ENCODE assay signal across 27 cellular contexts in genomic region chr20:14197097-14197496, GRCh38.
DNase-seq lines count a peak whose midpoint lies in the region; ATAC-seq, FAIRE-seq and TF ChIP-seq lines count a peak whose summit lies in the region.
"Had no signal": no experiment of that assay in that cellular context is flagged by ENCODE, and none has a peak within 500 bp of the region (broad histone marks: within the 10 kb centered on the region; RNA-seq: fewer than 3 reads in every experiment).

No MANE protein-coding gene starts in this region.

- H4K20me1 ChIP-seq in mammary epithelial cell (ENCODE audit: insufficient read depth, low read length), result no peaks in the 10 kb centered on the region
- no peaks in the 10 kb centered on the region for H4K20me1 ChIP-seq in smooth muscle cell (ENCODE audit: low read depth)

- H3K27me3 ChIP-seq in mammary epithelial cell (ENCODE audit: insufficient read depth, low read length) (no peaks in the 10 kb centered on the region), breast epithelium (no peaks in the 10 kb centered on the region), smooth muscle cell (ENCODE audit: low read depth) (no peaks in the 10 kb centered on the region), tibial artery (no peaks in the 10 kb centered on the region)
- H3K27me3 ChIP-seq: body of pancreas, colonic mucosa had no signal

- H3K36me3 ChIP-seq in mammary epithelial cell (ENCODE audit: insufficient read depth, low read length), result no peaks in the 10 kb centered on the region
- no peaks in the 10 kb centered on the region for H3K36me3 ChIP-seq in breast epithelium
- no peaks in the 10 kb centered on the region for H3K36me3 ChIP-seq in smooth muscle cell (ENCODE audit: low read depth)
- no peaks in the 10 kb centered on the region for H3K36me3 ChIP-seq in tibial artery
- H3K36me3 ChIP-seq: colonic mucosa, WERI-Rb-1 had no signal

- TF ChIP-seq POLR2A in breast epithelium (IDR thresholded peaks at IDR 0.05), result no peak

- intact Hi-C loops in mammary epithelial cell (cut with micrococcal nuclease) (loop anchor here (10.0 kb wide), 1 partner anchor 768 kb away; no protein-coding TSS in a partner anchor), breast epithelium (cut with DNase I; ENCODE audit: low total_unique reads) (no loop called here), tibial artery (cut with DNase I; ENCODE audit: low total_unique reads) (no loop called here)

- H3K9me3 Mint-ChIP-seq in activated naive CD8-positive, alpha-beta T cell treated with anti-CD3 and anti-CD28 coated beads, Interleukin-2, amount 50 U/mL, for 24 hours, result no peaks in the 10 kb centered on the region

- ATAC-seq in SK-N-SH treated with all-trans-retinoic acid at 6 μM for 48 hours, result peak; percentile 89
- no peak for ATAC-seq in activated naive CD8-positive, alpha-beta T cell treated with anti-CD3 and anti-CD28 coated beads, Interleukin-2, amount 50 U/mL, for 24 hours
- ATAC-seq: body of pancreas, left colon had no signal

- BruUV-seq in mammary epithelial cell (replicated peaks; lab: Mats Ljungman, UMichigan), result no TSS peak

- H3K4me2 ChIP-seq in mammary epithelial cell (ENCODE audit: insufficient read depth, low read depth, low read length) (no peak overlapping the region), smooth muscle cell (peak overlapping the region; percentile 31)

- DNase-seq in mammary epithelial cell (peak; percentile 13), breast epithelium (ENCODE audit: low spot score in 2 of 2) (no peak), fibroblast of pulmonary artery (ENCODE audit: low read depth) (peak; percentile 42), smooth muscle cell (lab: John Stamatoyannopoulos, UW; ENCODE audit: unreplicated experiment) (no peak), HTR-8/SVneo (ENCODE audit: insufficient read length, low spot score) (no peak), tibial artery (no peak)
- DNase-seq in activated naive CD8-positive, alpha-beta T cell treated with anti-CD3 and anti-CD28 coated beads, Interleukin-2, amount 50 U/mL, for 24 hours, result no peak
- DNase-seq: activated CD4-positive, alpha-beta T cell treated with anti-CD3 and anti-CD28 coated beads, Interleukin-2, amount 50 U/mL, for 1 hour; body of pancreas; colonic mucosa; H9; head of caudate nucleus; left colon; mesendoderm; NCI-H1105 treated with DMSO at 0.1 percent for 48 hours; NCI-H2029; NCI-H345; NCI-H774; nucleus accumbens; stimulated activated CD4-positive, alpha-beta T cell treated with anti-CD3 and anti-CD28 coated beads, Interleukin-1b, Interleukin-23, amount 100 ng/mL, for 48 hours; WERI-Rb-1 had no signal

- TF ChIP-seq CTCF in mammary epithelial cell (conservative IDR thresholded peaks at IDR 0.05 in 1 of 2, IDR thresholded peaks at IDR 0.05 in 1 of 2; ENCODE audit: extremely low read depth in 1 of 2, insufficient read depth in 1 of 2, low read depth in 1 of 2, low read length in 2 of 2) (no peak), breast epithelium (IDR thresholded peaks at IDR 0.05) (no peak), fibroblast of pulmonary artery (IDR thresholded peaks at IDR 0.05; ENCODE audit: low read length, missing control alignments) (no peak), smooth muscle cell (IDR thresholded peaks at IDR 0.05; ENCODE audit: borderline replicate concordance, insufficient read depth, poor library complexity, severe bottlenecking) (no peak), tibial artery (IDR thresholded peaks at IDR 0.05) (no peak)

- no peak overlapping the region for H3K27ac Mint-ChIP-seq in activated naive CD8-positive, alpha-beta T cell treated with anti-CD3 and anti-CD28 coated beads, Interleukin-2, amount 50 U/mL, for 24 hours
- H3K27ac Mint-ChIP-seq: activated naive CD4-positive, alpha-beta T cell treated with anti-CD3 and anti-CD28 coated beads, Interleukin-2, amount 50 U/mL, for 24 hours; H9; IgD-negative memory B cell had no signal

- H3K79me2 ChIP-seq in mammary epithelial cell (ENCODE audit: insufficient read depth, low read length), result no peaks in the 10 kb centered on the region
- no peaks in the 10 kb centered on the region for H3K79me2 ChIP-seq in smooth muscle cell (ENCODE audit: low read depth)

- no peaks in the 10 kb centered on the region for H3K9me3 ChIP-seq in mammary epithelial cell (replicated peaks; ENCODE audit: insufficient read depth, low read length)
- no peaks in the 10 kb centered on the region for H3K9me3 ChIP-seq in breast epithelium
- no peaks in the 10 kb centered on the region for H3K9me3 ChIP-seq in smooth muscle cell (replicated peaks; ENCODE audit: low read depth)
- H3K9me3 ChIP-seq in tibial artery, result no peaks in the 10 kb centered on the region
- H3K9me3 ChIP-seq: body of pancreas, colonic mucosa had no signal

- no peak overlapping the region for H3K4me3 Mint-ChIP-seq in activated naive CD8-positive, alpha-beta T cell treated with anti-CD3 and anti-CD28 coated beads, Interleukin-2, amount 50 U/mL, for 24 hours
- H3K4me3 Mint-ChIP-seq: activated naive CD4-positive, alpha-beta T cell treated with anti-CD3 and anti-CD28 coated beads, Interleukin-2, amount 50 U/mL, for 24 hours; H9; IgD-negative memory B cell had no signal

- H3K36me3 Mint-ChIP-seq in activated naive CD8-positive, alpha-beta T cell treated with anti-CD3 and anti-CD28 coated beads, Interleukin-2, amount 50 U/mL, for 24 hours (ENCODE audit: low read depth), result no peaks in the 10 kb centered on the region
- H3K36me3 Mint-ChIP-seq: activated naive CD4-positive, alpha-beta T cell treated with anti-CD3 and anti-CD28 coated beads, Interleukin-2, amount 50 U/mL, for 24 hours; IgD-negative memory B cell had no signal

- 88% methylated on average over 1 of the region's 1 CpG for WGBS in mammary epithelial cell (ENCODE audit: low coverage, missing lambda C conversion rate)
- WGBS in smooth muscle cell (ENCODE audit: low lambda C conversion rate), result 33% methylated on average over 1 of the region's 1 CpG

- H3K4me1 ChIP-seq in mammary epithelial cell (ENCODE audit: insufficient read depth, low read length) (peaks cover 5% of the 10 kb centered on the region), breast epithelium (no peaks in the 10 kb centered on the region), smooth muscle cell (ENCODE audit: low read depth) (no peaks in the 10 kb centered on the region), tibial artery (peaks cover 0 to 24% (median 9%) of the 10 kb centered on the region in 4 donors)
- H3K4me1 ChIP-seq: body of pancreas, colonic mucosa had no signal

- dilution Hi-C loops in mammary epithelial cell (cut with HindIII; ENCODE audit: low sequenced_read_pairs), result no loop called here

- in situ Hi-C loops in mammary epithelial cell (cut with MboI; ENCODE audit: low sequenced_read_pairs in 2 of 2), result loop anchor here in 1 of 2 donors (10.0 kb wide), 1 partner anchor 138 kb away; the partner anchor contains the start of gene FLRT3

- no peaks in the 10 kb centered on the region for H3K27me3 Mint-ChIP-seq in activated naive CD8-positive, alpha-beta T cell treated with anti-CD3 and anti-CD28 coated beads, Interleukin-2, amount 50 U/mL, for 24 hours
- H3K27me3 Mint-ChIP-seq: activated naive CD4-positive, alpha-beta T cell treated with anti-CD3 and anti-CD28 coated beads, Interleukin-2, amount 50 U/mL, for 24 hours; IgD-negative memory B cell had no signal

- H2AFZ ChIP-seq in mammary epithelial cell (ENCODE audit: low read depth, low read length) (no peak overlapping the region), smooth muscle cell (ENCODE audit: low read depth) (no peak overlapping the region)

- no peaks in the 10 kb centered on the region for H3F3A ChIP-seq in smooth muscle cell (ENCODE audit: low read depth)

- CTCF ChIA-PET in mammary epithelial cell (lab: Charles Lee; ENCODE audit: low non-redundant PET), result no interaction called here

- H3K9ac ChIP-seq in mammary epithelial cell (ENCODE audit: insufficient read depth, low read length) (no peak overlapping the region), smooth muscle cell (ENCODE audit: low read depth) (no peak overlapping the region)

- H3K4me1 Mint-ChIP-seq in activated naive CD8-positive, alpha-beta T cell treated with anti-CD3 and anti-CD28 coated beads, Interleukin-2, amount 50 U/mL, for 24 hours, result no peaks in the 10 kb centered on the region
- H3K4me1 Mint-ChIP-seq: activated naive CD4-positive, alpha-beta T cell treated with anti-CD3 and anti-CD28 coated beads, Interleukin-2, amount 50 U/mL, for 24 hours; IgD-negative memory B cell had no signal

- FAIRE-seq in HTR-8/SVneo (lab: Jason Lieb, UNC), result no peak

- H3K4me3 ChIP-seq in mammary epithelial cell (replicated peaks in 1 of 3; ENCODE audit: insufficient read depth in 1 of 3, low read depth in 2 of 3, low read length in 3 of 3) (no peak overlapping the region), breast epithelium (no peak overlapping the region), fibroblast of pulmonary artery (replicated peaks; ENCODE audit: low read depth, low read length) (no peak overlapping the region), smooth muscle cell (no peak overlapping the region), tibial artery (no peak overlapping the region)
- H3K4me3 ChIP-seq: body of pancreas, colonic mucosa, skin epidermis had no signal

- no peak overlapping the region for H3K27ac ChIP-seq in mammary epithelial cell (ENCODE audit: insufficient read depth, low read depth, low read length)
- no peak overlapping the region for H3K27ac ChIP-seq in breast epithelium
- H3K27ac ChIP-seq in smooth muscle cell (ENCODE audit: low read depth), result peak overlapping the region; percentile 1
- H3K27ac ChIP-seq in tibial artery, result no peak overlapping the region
- H3K27ac ChIP-seq: body of pancreas, C4-2B, colonic mucosa, RWPE1, skin epidermis, WERI-Rb-1 had no signal

TF ChIP-seq in SK-N-SH treated with all-trans-retinoic acid at 6 μM for 48 hours, 23 proteins besides CTCF, POLR2A, EP300 and RAD21:
- TF ChIP-seq ZFP30 (CRISPR knock-in tag; IDR thresholded peaks at IDR 0.05), result no peak
- peak; percentile 88 for TF ChIP-seq ISL1 (CRISPR knock-in tag; IDR thresholded peaks at IDR 0.05)

Comparison
In these comparisons a context has a peak if more than half of its experiments do, and no peak if none do; other contexts are left out.
1. DNase-seq: peak in mammary epithelial cell (single experiment) and fibroblast of pulmonary artery (single experiment); none in breast epithelium (0 of 2), smooth muscle cell (single experiment), HTR-8/SVneo (single experiment), tibial artery (0 of 2) and activated naive CD8-positive, alpha-beta T cell treated with anti-CD3 and anti-CD28 coated beads, Interleukin-2, amount 50 U/mL, for 24 hours (single experiment).